In the genomic region with DNA sequence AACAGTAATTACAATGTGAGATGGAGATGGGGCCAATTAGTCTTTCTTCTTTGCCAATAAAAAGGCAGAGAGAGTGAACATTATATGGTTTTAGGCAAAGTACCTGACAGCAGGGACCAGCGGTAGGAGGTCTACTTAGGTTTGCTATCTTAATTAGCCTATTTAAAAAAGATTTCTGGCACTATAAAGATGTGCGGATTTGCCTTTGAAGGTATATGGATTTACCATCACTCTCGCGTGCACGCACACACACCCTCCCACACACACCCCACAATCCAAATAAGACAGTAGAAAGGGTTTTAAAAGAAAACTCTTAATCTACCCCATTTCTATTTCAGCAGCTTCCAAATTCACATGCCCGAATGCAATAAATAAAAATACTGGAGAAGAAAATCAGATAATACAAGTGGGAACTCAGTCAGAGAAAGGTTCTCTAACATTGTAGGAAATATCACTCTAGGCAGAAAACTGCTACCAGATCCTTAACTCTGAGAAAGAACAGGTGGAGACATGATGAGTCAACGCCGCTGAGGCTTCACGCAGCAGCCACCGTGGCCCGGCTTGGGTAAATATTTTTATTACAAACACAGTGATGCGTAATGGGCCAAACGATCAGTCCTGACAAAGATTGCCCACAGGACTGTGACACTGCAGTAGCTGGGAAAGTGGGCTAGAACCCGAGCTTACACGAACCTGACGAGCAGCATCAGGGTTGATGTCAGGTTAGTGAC, we compare ENCODE assay signal across 1 cellular context.
TF ChIP-seq lines count a peak whose summit lies in the region.

No MANE protein-coding gene starts in this region.

TF ChIP-seq in HepG2, 621 proteins besides CTCF, POLR2A, EP300 and RAD21 (continued from another document and continues in another):
- TF ChIP-seq ZBTB40 (IDR thresholded peaks at IDR 0.05) (no peak), ZBTB40 (CRISPR knock-in tag; IDR thresholded peaks at IDR 0.05) (0 out of 2 replicates have a peak, but pooled peaks have one; percentile 17), SUZ12 (IDR thresholded peaks at IDR 0.05; ENCODE audit: low read depth, low read length) (no peak), ZFP36L2 (CRISPR knock-in tag; IDR thresholded peaks at IDR 0.05) (no peak), PAX8 (CRISPR knock-in tag; IDR thresholded peaks at IDR 0.05; ENCODE audit: borderline replicate concordance) (no peak), CENPBD1 (CRISPR knock-in tag; IDR thresholded peaks at IDR 0.05; ENCODE audit: borderline replicate concordance, low read depth) (no peak), DNMT3B (CRISPR knock-in tag; conservative IDR thresholded peaks at IDR 0.05) (no peak; the same call in 1 of the 2 replicates), KLF13 (CRISPR knock-in tag; IDR thresholded peaks at IDR 0.05) (no peak), SYNCRIP (IDR thresholded peaks at IDR 0.05; ENCODE audit: insufficient read depth, low read depth, low read length) (no peak), PAF1 (CRISPR knock-in tag; IDR thresholded peaks at IDR 0.05) (no peak), MNT (IDR thresholded peaks at IDR 0.05) (peak; percentile 12; the same call in 1 of the 2 replicates), GPBP1L1 (CRISPR knock-in tag; IDR thresholded peaks at IDR 0.05) (no peak), EEA1 (CRISPR knock-in tag; IDR thresholded peaks at IDR 0.05; ENCODE audit: borderline replicate concordance) (no peak), ZNF589 (CRISPR knock-in tag; conservative IDR thresholded peaks at IDR 0.05) (no peak), SMARCE1 (IDR thresholded peaks at IDR 0.05; ENCODE audit: borderline replicate concordance) (no peak), ZNF546 (CRISPR knock-in tag; conservative IDR thresholded peaks at IDR 0.05) (no peak), HDAC1 (CRISPR knock-in tag; IDR thresholded peaks at IDR 0.05) (0 out of 2 replicates have a peak, but pooled peaks have one; percentile 57), KLF12 (CRISPR knock-in tag; IDR thresholded peaks at IDR 0.05; ENCODE audit: borderline replicate concordance) (no peak), TGIF2 (CRISPR knock-in tag; IDR thresholded peaks at IDR 0.05) (no peak), ZNF678 (CRISPR knock-in tag; IDR thresholded peaks at IDR 0.05) (no peak), MAX (IDR thresholded peaks at IDR 0.05) (no peak; the same call in 1 of the 2 replicates), ZNF543 (CRISPR knock-in tag; IDR thresholded peaks at IDR 0.05) (no peak), SOX13 (IDR thresholded peaks at IDR 0.05) (no peak), SOX13 (CRISPR knock-in tag; conservative IDR thresholded peaks at IDR 0.05 in 1 of 2, IDR thresholded peaks at IDR 0.05 in 1 of 2) (peak in 1 of 2 experiments; percentile 62; a peak in 2 of 4 replicates), ATF4 (CRISPR knock-in tag; IDR thresholded peaks at IDR 0.05) (no peak), ARNT (IDR thresholded peaks at IDR 0.05) (no peak), PHF21A (CRISPR knock-in tag; IDR thresholded peaks at IDR 0.05) (no peak), ZNF224 (CRISPR knock-in tag; IDR thresholded peaks at IDR 0.05) (no peak), RARG (CRISPR knock-in tag; IDR thresholded peaks at IDR 0.05; ENCODE audit: low read depth) (no peak), KDM1A (CRISPR knock-in tag; IDR thresholded peaks at IDR 0.05) (no peak), ZNF567 (CRISPR knock-in tag; IDR thresholded peaks at IDR 0.05; ENCODE audit: borderline replicate concordance) (no peak), HMGA1 (CRISPR knock-in tag; conservative IDR thresholded peaks at IDR 0.05) (no peak)
- TF ChIP-seq, protein P1, sequence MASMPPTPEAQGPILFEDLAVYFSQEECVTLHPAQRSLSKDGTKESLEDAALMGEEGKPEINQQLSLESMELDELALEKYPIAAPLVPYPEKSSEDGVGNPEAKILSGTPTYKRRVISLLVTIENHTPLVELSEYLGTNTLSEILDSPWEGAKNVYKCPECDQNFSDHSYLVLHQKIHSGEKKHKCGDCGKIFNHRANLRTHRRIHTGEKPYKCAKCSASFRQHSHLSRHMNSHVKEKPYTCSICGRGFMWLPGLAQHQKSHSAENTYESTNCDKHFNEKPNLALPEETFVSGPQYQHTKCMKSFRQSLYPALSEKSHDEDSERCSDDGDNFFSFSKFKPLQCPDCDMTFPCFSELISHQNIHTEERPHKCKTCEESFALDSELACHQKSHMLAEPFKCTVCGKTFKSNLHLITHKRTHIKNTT (CRISPR knock-in tag; IDR thresholded peaks at IDR 0.05): no peak
- TF ChIP-seq, protein P2, sequence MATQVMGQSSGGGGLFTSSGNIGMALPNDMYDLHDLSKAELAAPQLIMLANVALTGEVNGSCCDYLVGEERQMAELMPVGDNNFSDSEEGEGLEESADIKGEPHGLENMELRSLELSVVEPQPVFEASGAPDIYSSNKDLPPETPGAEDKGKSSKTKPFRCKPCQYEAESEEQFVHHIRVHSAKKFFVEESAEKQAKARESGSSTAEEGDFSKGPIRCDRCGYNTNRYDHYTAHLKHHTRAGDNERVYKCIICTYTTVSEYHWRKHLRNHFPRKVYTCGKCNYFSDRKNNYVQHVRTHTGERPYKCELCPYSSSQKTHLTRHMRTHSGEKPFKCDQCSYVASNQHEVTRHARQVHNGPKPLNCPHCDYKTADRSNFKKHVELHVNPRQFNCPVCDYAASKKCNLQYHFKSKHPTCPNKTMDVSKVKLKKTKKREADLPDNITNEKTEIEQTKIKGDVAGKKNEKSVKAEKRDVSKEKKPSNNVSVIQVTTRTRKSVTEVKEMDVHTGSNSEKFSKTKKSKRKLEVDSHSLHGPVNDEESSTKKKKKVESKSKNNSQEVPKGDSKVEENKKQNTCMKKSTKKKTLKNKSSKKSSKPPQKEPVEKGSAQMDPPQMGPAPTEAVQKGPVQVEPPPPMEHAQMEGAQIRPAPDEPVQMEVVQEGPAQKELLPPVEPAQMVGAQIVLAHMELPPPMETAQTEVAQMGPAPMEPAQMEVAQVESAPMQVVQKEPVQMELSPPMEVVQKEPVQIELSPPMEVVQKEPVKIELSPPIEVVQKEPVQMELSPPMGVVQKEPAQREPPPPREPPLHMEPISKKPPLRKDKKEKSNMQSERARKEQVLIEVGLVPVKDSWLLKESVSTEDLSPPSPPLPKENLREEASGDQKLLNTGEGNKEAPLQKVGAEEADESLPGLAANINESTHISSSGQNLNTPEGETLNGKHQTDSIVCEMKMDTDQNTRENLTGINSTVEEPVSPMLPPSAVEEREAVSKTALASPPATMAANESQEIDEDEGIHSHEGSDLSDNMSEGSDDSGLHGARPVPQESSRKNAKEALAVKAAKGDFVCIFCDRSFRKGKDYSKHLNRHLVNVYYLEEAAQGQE (IDR thresholded peaks at IDR 0.05; ENCODE audit: borderline replicate concordance in 1 of 2, low read depth in 1 of 2, low read length in 2 of 2): no peak
- TF ChIP-seq, protein P3, sequence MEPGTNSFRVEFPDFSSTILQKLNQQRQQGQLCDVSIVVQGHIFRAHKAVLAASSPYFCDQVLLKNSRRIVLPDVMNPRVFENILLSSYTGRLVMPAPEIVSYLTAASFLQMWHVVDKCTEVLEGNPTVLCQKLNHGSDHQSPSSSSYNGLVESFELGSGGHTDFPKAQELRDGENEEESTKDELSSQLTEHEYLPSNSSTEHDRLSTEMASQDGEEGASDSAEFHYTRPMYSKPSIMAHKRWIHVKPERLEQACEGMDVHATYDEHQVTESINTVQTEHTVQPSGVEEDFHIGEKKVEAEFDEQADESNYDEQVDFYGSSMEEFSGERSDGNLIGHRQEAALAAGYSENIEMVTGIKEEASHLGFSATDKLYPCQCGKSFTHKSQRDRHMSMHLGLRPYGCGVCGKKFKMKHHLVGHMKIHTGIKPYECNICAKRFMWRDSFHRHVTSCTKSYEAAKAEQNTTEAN (CRISPR knock-in tag; conservative IDR thresholded peaks at IDR 0.05): no peak
